ENCODE assay signal across 1 cellular context in the genomic region with DNA sequence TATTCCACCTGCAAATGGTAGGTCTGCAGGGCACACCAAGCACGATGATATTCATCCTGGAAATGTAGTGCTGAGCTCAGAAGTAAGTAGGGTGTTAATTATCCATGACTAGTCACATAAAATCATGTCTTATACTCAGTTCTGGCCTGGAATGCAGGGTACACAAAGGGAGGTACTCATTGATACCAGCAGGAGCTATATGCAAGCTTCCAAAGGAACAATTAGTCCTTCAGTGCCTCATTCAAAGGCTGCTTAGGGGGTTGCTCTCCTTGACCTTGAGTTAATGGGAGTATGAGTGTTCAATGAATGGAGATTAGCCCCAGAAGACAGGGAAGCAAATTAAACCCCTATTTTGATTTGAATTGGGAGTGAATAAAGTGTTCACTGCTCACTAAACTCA.
TF ChIP-seq lines count a peak whose summit lies in the region.

No MANE protein-coding gene starts in this region.

TF ChIP-seq in GM23338, 12 proteins besides CTCF, POLR2A, EP300 and RAD21 (continued from another document):
- TF ChIP-seq, protein P1, sequence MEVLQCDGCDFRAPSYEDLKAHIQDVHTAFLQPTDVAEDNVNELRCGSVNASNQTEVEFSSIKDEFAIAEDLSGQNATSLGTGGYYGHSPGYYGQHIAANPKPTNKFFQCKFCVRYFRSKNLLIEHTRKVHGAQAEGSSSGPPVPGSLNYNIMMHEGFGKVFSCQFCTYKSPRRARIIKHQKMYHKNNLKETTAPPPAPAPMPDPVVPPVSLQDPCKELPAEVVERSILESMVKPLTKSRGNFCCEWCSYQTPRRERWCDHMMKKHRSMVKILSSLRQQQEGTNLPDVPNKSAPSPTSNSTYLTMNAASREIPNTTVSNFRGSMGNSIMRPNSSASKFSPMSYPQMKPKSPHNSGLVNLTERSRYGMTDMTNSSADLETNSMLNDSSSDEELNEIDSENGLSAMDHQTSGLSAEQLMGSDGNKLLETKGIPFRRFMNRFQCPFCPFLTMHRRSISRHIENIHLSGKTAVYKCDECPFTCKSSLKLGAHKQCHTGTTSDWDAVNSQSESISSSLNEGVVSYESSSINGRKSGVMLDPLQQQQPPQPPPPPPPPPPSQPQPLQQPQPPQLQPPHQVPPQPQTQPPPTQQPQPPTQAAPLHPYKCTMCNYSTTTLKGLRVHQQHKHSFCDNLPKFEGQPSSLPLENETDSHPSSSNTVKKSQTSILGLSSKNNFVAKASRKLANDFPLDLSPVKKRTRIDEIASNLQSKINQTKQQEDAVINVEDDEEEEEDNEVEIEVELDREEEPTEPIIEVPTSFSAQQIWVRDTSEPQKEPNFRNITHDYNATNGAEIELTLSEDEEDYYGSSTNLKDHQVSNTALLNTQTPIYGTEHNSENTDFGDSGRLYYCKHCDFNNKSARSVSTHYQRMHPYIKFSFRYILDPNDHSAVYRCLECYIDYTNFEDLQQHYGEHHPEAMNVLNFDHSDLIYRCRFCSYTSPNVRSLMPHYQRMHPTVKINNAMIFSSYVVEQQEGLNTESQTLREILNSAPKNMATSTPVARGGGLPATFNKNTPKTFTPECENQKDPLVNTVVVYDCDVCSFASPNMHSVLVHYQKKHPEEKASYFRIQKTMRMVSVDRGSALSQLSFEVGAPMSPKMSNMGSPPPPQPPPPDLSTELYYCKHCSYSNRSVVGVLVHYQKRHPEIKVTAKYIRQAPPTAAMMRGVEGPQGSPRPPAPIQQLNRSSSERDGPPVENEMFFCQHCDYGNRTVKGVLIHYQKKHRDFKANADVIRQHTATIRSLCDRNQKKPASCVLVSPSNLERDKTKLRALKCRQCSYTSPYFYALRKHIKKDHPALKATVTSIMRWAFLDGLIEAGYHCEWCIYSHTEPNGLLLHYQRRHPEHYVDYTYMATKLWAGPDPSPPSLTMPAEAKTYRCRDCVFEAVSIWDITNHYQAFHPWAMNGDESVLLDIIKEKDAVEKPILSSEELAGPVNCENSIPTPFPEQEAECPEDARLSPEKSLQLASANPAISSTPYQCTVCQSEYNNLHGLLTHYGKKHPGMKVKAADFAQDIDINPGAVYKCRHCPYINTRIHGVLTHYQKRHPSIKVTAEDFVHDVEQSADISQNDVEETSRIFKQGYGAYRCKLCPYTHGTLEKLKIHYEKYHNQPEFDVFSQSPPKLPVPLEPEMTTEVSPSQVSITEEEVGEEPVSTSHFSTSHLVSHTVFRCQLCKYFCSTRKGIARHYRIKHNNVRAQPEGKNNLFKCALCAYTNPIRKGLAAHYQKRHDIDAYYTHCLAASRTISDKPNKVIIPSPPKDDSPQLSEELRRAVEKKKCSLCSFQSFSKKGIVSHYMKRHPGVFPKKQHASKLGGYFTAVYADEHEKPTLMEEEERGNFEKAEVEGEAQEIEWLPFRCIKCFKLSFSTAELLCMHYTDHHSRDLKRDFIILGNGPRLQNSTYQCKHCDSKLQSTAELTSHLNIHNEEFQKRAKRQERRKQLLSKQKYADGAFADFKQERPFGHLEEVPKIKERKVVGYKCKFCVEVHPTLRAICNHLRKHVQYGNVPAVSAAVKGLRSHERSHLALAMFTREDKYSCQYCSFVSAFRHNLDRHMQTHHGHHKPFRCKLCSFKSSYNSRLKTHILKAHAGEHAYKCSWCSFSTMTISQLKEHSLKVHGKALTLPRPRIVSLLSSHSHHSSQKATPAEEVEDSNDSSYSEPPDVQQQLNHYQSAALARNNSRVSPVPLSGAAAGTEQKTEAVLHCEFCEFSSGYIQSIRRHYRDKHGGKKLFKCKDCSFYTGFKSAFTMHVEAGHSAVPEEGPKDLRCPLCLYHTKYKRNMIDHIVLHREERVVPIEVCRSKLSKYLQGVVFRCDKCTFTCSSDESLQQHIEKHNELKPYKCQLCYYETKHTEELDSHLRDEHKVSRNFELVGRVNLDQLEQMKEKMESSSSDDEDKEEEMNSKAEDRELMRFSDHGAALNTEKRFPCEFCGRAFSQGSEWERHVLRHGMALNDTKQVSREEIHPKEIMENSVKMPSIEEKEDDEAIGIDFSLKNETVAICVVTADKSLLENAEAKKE (CRISPR knock-in tag; IDR thresholded peaks at IDR 0.05), result no peak
